1 cellular context compared by ENCODE assay signal in genomic region chr7:71637578-71637977, GRCh38.
TF ChIP-seq lines count a peak whose summit lies in the region.

No MANE protein-coding gene starts in this region.

TF ChIP-seq in H1, 55 proteins besides CTCF, POLR2A, EP300 and RAD21 (continued from another document):
- TF ChIP-seq TCF12 (IDR thresholded peaks at IDR 0.05; ENCODE audit: low read depth, low read length) = no peak
- no peak for TF ChIP-seq GTF2F1 (IDR thresholded peaks at IDR 0.05; ENCODE audit: borderline replicate concordance, low read depth, low read length)
- no peak for TF ChIP-seq JUN (IDR thresholded peaks at IDR 0.05; ENCODE audit: low read depth, low read length)
